27 cellular contexts compared by ENCODE assay signal in the genomic region with DNA sequence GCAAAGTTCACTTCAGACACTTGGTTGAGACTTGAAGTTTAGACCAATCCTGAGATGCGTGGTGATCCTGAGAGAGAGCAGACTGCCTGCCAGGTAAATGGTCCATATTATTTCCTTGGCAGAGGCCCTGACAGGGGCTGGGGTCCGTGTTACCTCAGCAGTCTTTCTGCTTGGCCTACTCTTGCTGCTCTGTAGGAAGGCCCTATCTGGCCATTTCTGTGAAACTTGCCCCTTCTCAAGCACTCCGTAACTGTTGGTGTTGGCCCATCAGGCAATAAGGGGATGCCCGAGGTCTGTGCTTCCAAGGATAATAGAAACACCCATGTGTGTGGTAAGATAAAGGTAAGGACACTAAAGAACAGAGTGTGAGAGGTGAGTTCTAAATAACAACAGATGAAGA. TPM values are rescaled to one million over a fixed set of nuclear protein-coding genes. Genes with fewer than 3 reads are reported as not detected.
"Had no signal": no experiment of that assay in that cellular context is flagged by ENCODE, and none has a peak within 500 bp of the region (broad histone marks: within the 10 kb centered on the region; RNA-seq: fewer than 3 reads in every experiment).

No MANE protein-coding gene starts in this region.

- H3K27me3 ChIP-seq: colonic mucosa, gastroesophageal sphincter, heart left ventricle, hepatocyte, left lung, ovary, sigmoid colon, transverse colon, upper lobe of right lung, uterus had no signal

- H3K36me3 ChIP-seq: ovary, uterus had no signal

- H3K9me3 ChIP-seq: colonic mucosa, gastroesophageal sphincter, heart left ventricle, left lung, ovary, psoas muscle, sigmoid colon, thoracic aorta, transverse colon, upper lobe of right lung, uterus had no signal

- H3K4me1 Mint-ChIP-seq: naive B cell had no signal

- H3K27me3 Mint-ChIP-seq: dendritic cell treated with granulocyte-macrophage colony-stimulating factor and Interleukin-4, amounts not matched to agents 40 ng/mL and 50 ng/mL, for 4 days; naive B cell; natural killer cell treated with Interleukin-12 subunit alpha and Interleukin-12 subunit beta and Interleukin-15 and Interleukin-18, amount 100 ng/mL, for 72 hours; stimulated activated naive B cell treated with anti-CD40 and anti-IgM and Interleukin-4, amounts not matched to agents 10 μg/mL and 1 μg/mL and 100 μg/mL, for 72 hours; stimulated activated naive CD8-positive, alpha-beta T cell treated with anti-CD3 and anti-CD28 coated beads, Interleukin-15, Interleukin-2, amounts not matched to agents 100 ng/mL and 50 ng/mL, for 24 hours had no signal

- H3K27ac Mint-ChIP-seq: dendritic cell treated with granulocyte-macrophage colony-stimulating factor and Interleukin-4, amounts not matched to agents 40 ng/mL and 50 ng/mL, for 4 days; endodermal cell; natural killer cell treated with Interleukin-12 subunit alpha and Interleukin-12 subunit beta and Interleukin-15 and Interleukin-18, amount 100 ng/mL, for 72 hours; stimulated activated naive B cell treated with anti-CD40 and anti-IgM and Interleukin-4, amounts not matched to agents 10 μg/mL and 1 μg/mL and 100 μg/mL, for 72 hours; stimulated activated naive CD8-positive, alpha-beta T cell treated with anti-CD3 and anti-CD28 coated beads, Interleukin-15, Interleukin-2, amounts not matched to agents 100 ng/mL and 50 ng/mL, for 24 hours had no signal

- H3K9me3 Mint-ChIP-seq: dendritic cell treated with granulocyte-macrophage colony-stimulating factor and Interleukin-4, amounts not matched to agents 40 ng/mL and 50 ng/mL, for 4 days; endodermal cell; naive B cell; natural killer cell treated with Interleukin-12 subunit alpha and Interleukin-12 subunit beta and Interleukin-15 and Interleukin-18, amount 100 ng/mL, for 72 hours; stimulated activated naive B cell treated with anti-CD40 and anti-IgM and Interleukin-4, amounts not matched to agents 10 μg/mL and 1 μg/mL and 100 μg/mL, for 72 hours; stimulated activated naive CD8-positive, alpha-beta T cell treated with anti-CD3 and anti-CD28 coated beads, Interleukin-15, Interleukin-2, amounts not matched to agents 100 ng/mL and 50 ng/mL, for 24 hours had no signal

- H3K4me1 ChIP-seq: colonic mucosa, left lung, uterus had no signal

- DNase-seq: colonic mucosa; effector CD8-positive, alpha-beta T cell; endodermal cell; heart left ventricle; left cardiac atrium; left lung; mesendoderm; naive B cell; nucleus accumbens; ovary; posterior cingulate gyrus; psoas muscle; right cardiac atrium; sigmoid colon; stimulated activated CD4-positive, alpha-beta T cell treated with anti-CD3 and anti-CD28 coated beads, Interleukin-2, amount 100 ng/mL, for 24 hours; stimulated activated CD4-positive, alpha-beta T cell treated with anti-CD3 and anti-CD28 coated beads, Interleukin-4, amount 100 ng/mL, for 24 hours; stimulated activated naive B cell treated with anti-CD40 and anti-IgM and Interleukin-4, amounts not matched to agents 10 μg/mL and 1 μg/mL and 100 μg/mL, for 72 hours; transverse colon; upper lobe of right lung; uterus had no signal

- H3K27ac ChIP-seq: colonic mucosa, epithelial cell of prostate, gastroesophageal sphincter, heart left ventricle, left lung, ovary, thoracic aorta, transverse colon, upper lobe of right lung, uterus had no signal

- H3K4me3 Mint-ChIP-seq: dendritic cell treated with granulocyte-macrophage colony-stimulating factor and Interleukin-4, amounts not matched to agents 40 ng/mL and 50 ng/mL, for 4 days; endodermal cell; naive B cell; natural killer cell treated with Interleukin-12 subunit alpha and Interleukin-12 subunit beta and Interleukin-15 and Interleukin-18, amount 100 ng/mL, for 72 hours; stimulated activated naive B cell treated with anti-CD40 and anti-IgM and Interleukin-4, amounts not matched to agents 10 μg/mL and 1 μg/mL and 100 μg/mL, for 72 hours; stimulated activated naive CD8-positive, alpha-beta T cell treated with anti-CD3 and anti-CD28 coated beads, Interleukin-15, Interleukin-2, amounts not matched to agents 100 ng/mL and 50 ng/mL, for 24 hours had no signal

- H3K4me3 ChIP-seq: colonic mucosa, gastroesophageal sphincter, heart left ventricle, hepatocyte, left lung, ovary, psoas muscle, sigmoid colon, thoracic aorta, transverse colon, upper lobe of right lung, uterus had no signal

RNA-seq across cellular contexts. Expression of a gene that starts 20.0 kb away (rescaled TPM):
- total RNA-seq: natural killer cell treated with Interleukin-12 subunit alpha and Interleukin-12 subunit beta and Interleukin-15 and Interleukin-18, amount 100 ng/mL, for 72 hours had no signal
